In genomic region chr10:114285961-114286441, GRCh38 we compare ENCODE assay signal across 21 cellular contexts. TPM values are rescaled to one million over a fixed set of nuclear protein-coding genes. Genes with fewer than 3 reads are reported as not detected.
DNase-seq lines count a peak whose midpoint lies in the region; ATAC-seq and TF ChIP-seq lines count a peak whose summit lies in the region.
"Had no signal": no experiment of that assay in that cellular context is flagged by ENCODE, and none has a peak within 500 bp of the region (broad histone marks: within the 10 kb centered on the region; RNA-seq: fewer than 3 reads in every experiment).

No MANE protein-coding gene starts in this region.

- H3K4me3 ChIP-seq in right atrium auricular region, result no peak overlapping the region
- no peak overlapping the region for H3K4me3 ChIP-seq in mesenchymal stem cell (ENCODE audit: insufficient read depth in 1 of 2, low read depth in 1 of 2, low read length in 2 of 2)
- H3K4me3 ChIP-seq in spleen, result no peak overlapping the region
- H3K4me3 ChIP-seq in testis, result no peak overlapping the region

- no peaks in the 10 kb centered on the region for H3K79me1 ChIP-seq in mesenchymal stem cell (replicated peaks; ENCODE audit: low read length, poor library complexity, severe bottlenecking)

- H3K9me3 ChIP-seq in right atrium auricular region (no peaks in the 10 kb centered on the region), mesenchymal stem cell (ENCODE audit: control insufficient read depth, low read length) (no peaks in the 10 kb centered on the region), spleen (no peaks in the 10 kb centered on the region), testis (no peaks in the 10 kb centered on the region)

- no peak overlapping the region for H2BK15ac ChIP-seq in mesenchymal stem cell (ENCODE audit: low read depth, poor library complexity, severe bottlenecking)

- no peak overlapping the region for H4K91ac ChIP-seq in mesenchymal stem cell (ENCODE audit: low read length)

- no peak overlapping the region for H2AFZ ChIP-seq in mesenchymal stem cell (ENCODE audit: low read depth, low read length)

- H3K4ac ChIP-seq in mesenchymal stem cell (ENCODE audit: low read depth in 1 of 2, low read length in 2 of 2), result no peak overlapping the region

- no peak overlapping the region for H2BK5ac ChIP-seq in mesenchymal stem cell (ENCODE audit: low read depth, low read length, poor library complexity, severe bottlenecking)

- no peak overlapping the region for H3K4me2 ChIP-seq in mesenchymal stem cell (ENCODE audit: low read length, poor library complexity, severe bottlenecking)

- TF ChIP-seq POLR2A in spleen (IDR thresholded peaks at IDR 0.05), result no peak
- no peak for TF ChIP-seq POLR2A in testis (IDR thresholded peaks at IDR 0.05)

- H3K23ac ChIP-seq in mesenchymal stem cell (ENCODE audit: low read length in 2 of 2), result no peak overlapping the region

- H3K4me1 ChIP-seq in right atrium auricular region (peaks cover 0 to 10% of the 10 kb centered on the region in 2 donors), mesenchymal stem cell (ENCODE audit: control insufficient read depth, insufficient read depth, low read depth, low read length) (peaks cover 2% of the 10 kb centered on the region), spleen (peaks cover 0 to 17% (median 9%) of the 10 kb centered on the region in 6 donors), testis (no peaks in the 10 kb centered on the region)

- peak overlapping the region in 1 of 2 experiments; percentile 13 for H3K14ac ChIP-seq in mesenchymal stem cell (ENCODE audit: low read length in 2 of 2)

- H3K36me3 ChIP-seq in right atrium auricular region (no peaks in the 10 kb centered on the region), mesenchymal stem cell (ENCODE audit: control insufficient read depth in 1 of 2, insufficient read depth in 2 of 2, low read depth in 1 of 2, low read length in 2 of 2) (peaks cover 0 to 3% of the 10 kb centered on the region in 2 experiments), spleen (peaks cover 0 to 5% (median 1%) of the 10 kb centered on the region in 6 donors), testis (ENCODE audit: low read depth, missing control alignments) (no peaks in the 10 kb centered on the region)

- intact Hi-C loops in cardiac septum (cut with DNase I), result no loop called here
- intact Hi-C loops in spleen (cut with DNase I; ENCODE audit: low total_unique reads), result no loop called here
- intact Hi-C loops in testis (cut with DNase I; ENCODE audit: low total_unique reads), result no loop called here

- H3K27me3 ChIP-seq in right atrium auricular region (no peaks in the 10 kb centered on the region), mesenchymal stem cell (ENCODE audit: control insufficient read depth in 1 of 2, insufficient read depth in 1 of 2, low read length in 2 of 2) (peaks cover 0 to 78% of the 10 kb centered on the region in 2 experiments), spleen (replicated peaks in 1 of 7) (no peaks in the 10 kb centered on the region), testis (no peaks in the 10 kb centered on the region)

- peak; percentile 13 for ATAC-seq in esophagus mucosa

- no peak overlapping the region for H3K9ac ChIP-seq in mesenchymal stem cell (ENCODE audit: low read length)

- no peak overlapping the region for H2AK5ac ChIP-seq in mesenchymal stem cell (ENCODE audit: low read length, severe bottlenecking)

- no peak overlapping the region for H2BK12ac ChIP-seq in mesenchymal stem cell (ENCODE audit: low read length in 2 of 2)

- peak overlapping the region in 1 of 2 experiments; percentile 52 for H3K18ac ChIP-seq in mesenchymal stem cell (ENCODE audit: low read depth in 1 of 2, low read length in 2 of 2)

- 88% methylated on average over 31 of the region's 31 CpGs for WGBS in mesenchymal stem cell
- WGBS in spleen, 5 donors, result 80 to 98% (median 85%) methylated on average over 3 to 31 of the region's 31 CpGs
- WGBS in testis, 2 donors, result 91 to 93% methylated on average over 23 to 31 of the region's 31 CpGs

- H3K27ac ChIP-seq in right atrium auricular region (no peak overlapping the region), mesenchymal stem cell (ENCODE audit: low read length, poor library complexity, severe bottlenecking) (no peak overlapping the region), spleen (peak overlapping the region in 2 of 8 donors; percentile 21 to 33), testis (no peak overlapping the region)

- no peak for TF ChIP-seq CTCF in right atrium auricular region (IDR thresholded peaks at IDR 0.05)
- no peak for TF ChIP-seq CTCF in spleen (IDR thresholded peaks at IDR 0.05 in 8 of 11, conservative IDR thresholded peaks at IDR 0.05 in 3 of 11)
- no peak for TF ChIP-seq CTCF in testis (IDR thresholded peaks at IDR 0.05)

- H2BK120ac ChIP-seq in mesenchymal stem cell (ENCODE audit: low read depth, low read length), result no peak overlapping the region

- H4K8ac ChIP-seq in mesenchymal stem cell (ENCODE audit: low read length), result peak overlapping the region; percentile 53

- DNase-seq in cardiac septum (ENCODE audit: low spot score) (peak; percentile 63), right atrium auricular region (ENCODE audit: low spot score) (no peak), mesenchymal stem cell (no peak), spleen (peak; percentile 79), testis (no peak), GF-D8 (lab: John Stamatoyannopoulos, UW) (no peak)
- no peak for DNase-seq in activated CD4-positive, alpha-beta T cell treated with anti-CD3 and anti-CD28 coated beads for 4 hours
- DNase-seq: 8988T, DND-41, GOT3, KG1, NCI-H187, NCI-H226, NCI-H524, NCI-H82, OCI-M1, SHP77 had no signal

RNA-seq across cellular contexts. Expression of gene VWA2, which starts 46.9 kb away (rescaled TPM):
- total RNA-seq in cardiac septum (not detected), right atrium auricular region (not detected), esophagus mucosa (3.5 TPM), spleen (1 to 10 TPM in 4 of 7 donors, under 1 TPM in 2, not detected in 1; 0.46 to 1.9 (median 1.3) TPM), testis (1 to 10 TPM; 2.4 TPM)
- polyA plus RNA-seq in mesenchymal stem cell (2013, experiment 1 of 2), result 0.07 TPM
- polyA plus RNA-seq in mesenchymal stem cell (2013, experiment 2 of 2), result 0.12 TPM
- polyA plus RNA-seq in spleen (under 1 TPM; 0.02 to 0.22 (median 0.07) TPM), testis (ENCODE audit: insufficient read depth, low read depth, low replicate concordance) (2.6 TPM)
- total RNA-seq: RPMI7951 had no signal
- polyA plus RNA-seq: AG04450, CD14-positive monocyte had no signal

Comparison
In these comparisons a context has a peak if more than half of its experiments do, and no peak if none do; other contexts are left out.
1. DNase-seq: peak in cardiac septum (single experiment) and spleen (single experiment); none in right atrium auricular region (single experiment), mesenchymal stem cell (single experiment), activated CD4-positive, alpha-beta T cell treated with anti-CD3 and anti-CD28 coated beads for 4 hours (0 of 2), testis (single experiment) and GF-D8 (single experiment).